In the genomic region with DNA sequence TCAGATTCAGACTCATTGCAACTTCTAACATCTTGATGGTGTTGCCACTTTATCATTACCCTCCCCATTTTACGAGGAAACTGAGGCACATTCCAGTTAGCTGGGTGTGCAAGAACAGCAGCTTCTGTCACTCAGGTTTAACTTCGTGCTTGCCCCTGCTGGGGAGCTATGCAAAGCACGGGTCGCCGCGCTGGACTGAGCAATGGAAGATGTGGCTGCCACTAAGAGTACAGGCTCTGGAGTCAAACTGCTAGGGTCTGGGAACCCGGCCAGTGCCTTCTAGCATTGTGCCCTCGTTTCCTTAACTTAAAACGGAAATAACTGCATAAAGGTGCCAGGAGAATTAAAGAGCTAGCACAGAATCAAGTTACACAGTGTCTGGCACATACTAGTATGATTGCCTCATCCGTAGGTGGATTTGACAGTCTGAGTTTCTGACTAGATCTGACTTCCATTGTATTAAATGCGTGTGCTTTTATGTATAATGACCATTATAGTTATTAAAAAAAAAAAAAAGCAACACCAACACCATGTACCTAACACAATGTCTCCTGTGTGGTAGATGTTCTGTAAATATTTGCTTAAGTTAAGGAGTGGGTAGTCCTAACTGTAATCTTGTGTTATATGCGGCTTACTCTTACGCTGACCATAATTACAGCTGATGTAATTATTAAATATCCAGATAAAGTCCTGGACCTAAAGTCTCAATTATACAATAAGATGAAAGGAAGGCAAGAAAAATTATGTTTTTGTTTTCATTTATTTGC, we compare ENCODE assay signal across 8 cellular contexts. TPM values are rescaled to one million over a fixed set of nuclear protein-coding genes. Genes with fewer than 3 reads are reported as not detected.
DNase-seq lines count a peak whose midpoint lies in the region; ATAC-seq, FAIRE-seq and TF ChIP-seq lines count a peak whose summit lies in the region.

No MANE protein-coding gene starts in this region.

- H3K23ac ChIP-seq in H1 (ENCODE audit: insufficient read length) = no peak overlapping the region

- H3K27ac ChIP-seq in H1 (ENCODE audit: low read depth, low read length) (no peak overlapping the region), mesodermal cell (ENCODE audit: low read depth, low read length, severe bottlenecking) (peak overlapping the region; percentile 77)

- H2BK15ac ChIP-seq in H1 (ENCODE audit: low read length) = no peak overlapping the region

- TF ChIP-seq CTCF in AG04449 (IDR thresholded peaks at IDR 0.05; ENCODE audit: insufficient read depth, low read length, missing control alignments) (peak; percentile 31), H1 (IDR thresholded peaks at IDR 0.05; ENCODE audit: control extremely low read depth in 1 of 3, insufficient read depth in 1 of 3, low read depth in 1 of 3, low read length in 3 of 3) (no peak)

- H3K4me2 ChIP-seq in H1 (ENCODE audit: insufficient read depth in 1 of 2, low read depth in 2 of 2, low read length in 2 of 2) = peak overlapping the region; percentile 69 to 99

- H4K8ac ChIP-seq in H1 (ENCODE audit: extremely low read depth, insufficient read depth, low read length) = peak overlapping the region; percentile 11; the same call in 1 of the 2 replicates

- no peaks in the 10 kb centered on the region; the same call in 1 of the 2 replicates for H3K79me1 ChIP-seq in H1 (ENCODE audit: low read depth, low read length)

- FAIRE-seq in H1 (lab: Jason Lieb, UNC) = no peak

- peaks cover 0 to 4% (median 4%) of the 10 kb centered on the region in 4 experiments; a peak in 4 of 7 replicates for H3K27me3 ChIP-seq in H1 (replicated peaks in 1 of 4; ENCODE audit: control insufficient read depth in 3 of 4, extremely low read depth in 1 of 4, insufficient read depth in 3 of 4, low read length in 3 of 4)

- H3K23me2 ChIP-seq in H1 (ENCODE audit: low read depth, low read length) = peaks cover 5% of the 10 kb centered on the region

- H3K4me3 ChIP-seq in AG04449 (ENCODE audit: low read depth, low read length) (peak overlapping the region; percentile 72), H1 (ENCODE audit: extremely low read depth in 1 of 4, insufficient read depth in 2 of 4, low read depth in 3 of 4, low read length in 4 of 4) (peak overlapping the region; percentile 50 to 95 (median 64)), mesodermal cell (ENCODE audit: extremely low read depth, insufficient read depth, low read length, poor library complexity, severe bottlenecking) (peak overlapping the region; percentile 52)

- no peak for DNase-seq in AG04449 (ENCODE audit: low read depth, low spot score)
- peak; percentile 79 for DNase-seq in NCI-H2029 treated with DMSO at 0.1 percent for 48 hours (lab: John Stamatoyannopoulos, UW)
- peak; percentile 56 to 67 for DNase-seq in activated CD4-positive, alpha-beta T cell treated with anti-CD3 and anti-CD28 coated beads, Interleukin-2, amount 50 U/mL, for 48 hours
- no peak for DNase-seq in H1 (ENCODE audit: low read depth in 1 of 2, low spot score in 2 of 2)
- peak; percentile 13 to 22 for DNase-seq in stimulated activated CD8-positive, alpha-beta memory T cell treated with anti-CD3 and anti-CD28 coated beads, Interleukin-7, amount 100 ng/mL, for 48 hours (ENCODE audit: extremely low read depth in 1 of 2, low read depth in 1 of 2)

- no peak overlapping the region for H2BK5ac ChIP-seq in H1 (ENCODE audit: low read depth, low read length)

- TF ChIP-seq POLR2A in GM18505 (IDR thresholded peaks at IDR 0.05; ENCODE audit: borderline replicate concordance, extremely low read depth, insufficient read depth, insufficient read length) (no peak), H1 (IDR thresholded peaks at IDR 0.05; ENCODE audit: control extremely low read depth in 1 of 2, low read depth in 2 of 2, low read length in 2 of 2) (no peak)

- no peak overlapping the region for H2AK5ac ChIP-seq in H1 (ENCODE audit: low read depth, low read length)

- no peak for TF ChIP-seq RAD21 in H1 (IDR thresholded peaks at IDR 0.05 in 1 of 2, conservative IDR thresholded peaks at IDR 0.05 in 1 of 2; ENCODE audit: low read depth in 2 of 2, low read length in 2 of 2)

- peaks cover 2 to 18% (median 11%) of the 10 kb centered on the region in 4 experiments; a peak in 7 of 8 replicates for H3K36me3 ChIP-seq in H1 (ENCODE audit: control insufficient read depth in 2 of 4, insufficient read depth in 4 of 4, low read length in 3 of 4)
- H3K36me3 ChIP-seq in mesodermal cell (ENCODE audit: control insufficient read depth, insufficient read depth, low read length) = peaks cover 28% of the 10 kb centered on the region

- no peak overlapping the region for H2BK20ac ChIP-seq in H1 (ENCODE audit: low read length)

- H3K4me1 ChIP-seq in H1 (replicated peaks in 1 of 4; ENCODE audit: control insufficient read depth in 3 of 4, insufficient read depth in 4 of 4, low read length in 3 of 4) = peaks cover 2 to 6% (median 4%) of the 10 kb centered on the region in 4 experiments; a peak in 4 of 7 replicates
- peaks cover under 1% of the 10 kb centered on the region for H3K4me1 ChIP-seq in mesodermal cell (ENCODE audit: control insufficient read depth, insufficient read depth, low read length, poor library complexity, severe bottlenecking)

- no peak overlapping the region for H4K5ac ChIP-seq in H1 (ENCODE audit: insufficient read length, low read depth, low read length)

- H4K20me1 ChIP-seq in H1 (replicated peaks in 1 of 2; ENCODE audit: control insufficient read depth in 1 of 2, insufficient read depth in 2 of 2, low read length in 2 of 2) = peaks cover 0 to 7% of the 10 kb centered on the region in 2 experiments

- POLR2A ChIA-PET in AG04449 (lab: Yijun Ruan, JAX) = interaction anchor here (0.6 to 1.9 kb wide), 6 partner anchors 13 to 926 kb away, joined by 3 to 9 read pairs (median 5); partner anchors contain the start of gene DEPP1
- POLR2A ChIA-PET in H1 (lab: Charles Lee; ENCODE audit: partially characterized antibody) = interaction anchor here (0.5 to 3.2 kb wide), 5 partner anchors 11 to 668 kb away, joined by 3 to 23 read pairs (median 4); partner anchors contain the start of gene DEPP1

- H2BK12ac ChIP-seq in H1 (ENCODE audit: low read depth, low read length) = no peak overlapping the region

- H3K9ac ChIP-seq in H1 (replicated peaks in 1 of 4; ENCODE audit: extremely low read depth in 1 of 4, low read depth in 3 of 4, low read length in 3 of 4) = peak overlapping the region in 3 of 4 experiments; percentile 69 to 90 (median 80); a peak in 6 of 7 replicates

- CTCF ChIA-PET in AG04449 (lab: Yijun Ruan, JAX) (interaction anchor here (9.5 kb wide), 1 partner anchor 68 kb away, joined by 95 read pairs; no protein-coding TSS in a partner anchor), H1 (lab: Charles Lee; ENCODE audit: partially characterized antibody) (interaction anchor here (1.5 to 2.2 kb wide), 3 partner anchors 11 to 247 kb away, joined by 3 to 10 read pairs (median 5); no protein-coding TSS in a partner anchor)

- peaks cover 0 to 20% of the 10 kb centered on the region in 2 experiments; a peak in 3 of 4 replicates for H3K79me2 ChIP-seq in H1 (ENCODE audit: control insufficient read depth in 1 of 2, insufficient read depth in 2 of 2, low read length in 2 of 2)

- ATAC-seq in GM18505 (IDR thresholded peaks at IDR 0.05; ENCODE audit: unreplicated experiment) = peak; percentile 76
- peak; percentile 78 for ATAC-seq in HG02885 (IDR thresholded peaks at IDR 0.05; ENCODE audit: poor library complexity, unreplicated experiment)

- H3K14ac ChIP-seq in H1 (ENCODE audit: insufficient read length) = no peak overlapping the region

- H3K56ac ChIP-seq in H1 (replicated peaks; ENCODE audit: insufficient read length, low read depth, low read length) = no peak overlapping the region

- WGBS in H1 (ENCODE audit: extremely low coverage in 1 of 2, insufficient coverage in 1 of 2, insufficient read length in 1 of 2, insufficient replicate concordance in 2 of 2, low coverage in 1 of 2, low lambda C conversion rate in 2 of 2, missing lambda C conversion rate in 1 of 2), 2 experiments = 40% methylated on average over 13 of the region's 13 CpGs; no CpG with 5 or more reads in 1 of the 2 experiments
- WGBS in mesodermal cell (ENCODE audit: insufficient coverage in 2 of 2), 2 experiments = 36 to 37% methylated on average over 9 of the region's 13 CpGs

- no peak overlapping the region for H2AFZ ChIP-seq in H1 (ENCODE audit: low read length)

- H3K4ac ChIP-seq in H1 (replicated peaks; ENCODE audit: insufficient read length, low read depth, low read length) = no peak overlapping the region

- H2BK120ac ChIP-seq in H1 (replicated peaks; ENCODE audit: low read depth, low read length) = no peak overlapping the region

- H3K9me3 ChIP-seq in H1 (ENCODE audit: insufficient read depth in 2 of 2, low read depth in 1 of 2, low read length in 1 of 2) (no peaks in the 10 kb centered on the region), mesodermal cell (ENCODE audit: control insufficient read depth, low read length) (peaks cover 15% of the 10 kb centered on the region)

- no peak for TF ChIP-seq EP300 in H1 (IDR thresholded peaks at IDR 0.05; ENCODE audit: borderline replicate concordance in 1 of 2, low read depth in 2 of 2, low read length in 2 of 2)

- H3K18ac ChIP-seq in H1 (ENCODE audit: extremely low read depth, low read length) = peak overlapping the region; percentile 91

- peak overlapping the region; percentile 69 for H4K91ac ChIP-seq in H1 (replicated peaks; ENCODE audit: insufficient read length, low read length)

RNA-seq across cellular contexts. Expression of gene ZNF22, which starts 0.8 kb away (rescaled TPM):
- 42.5 and 45.2 TPM in 2 replicates for total RNA-seq in H1 (2021; fragmentation: NEBNext Ultra II Directional; extraction: Animal tissue kit (Norgen Biotek cat#: 25700))
- 9.6 and 18.2 TPM in 2 replicates for polyA plus RNA-seq in H1 (2011; rRNA removed)
- 20.3 TPM for polyA plus RNA-seq in H1 (2011; cell fraction: cytosol; rRNA removed)
- polyA plus RNA-seq in H1 (2011; cell fraction: nucleus; rRNA removed) = 7.0 TPM
- polyA plus RNA-seq in H1 (2012, experiment 1 of 2) = 18.8 to 33.6 TPM (median 19.8 TPM) in 4 replicates
- polyA plus RNA-seq in H1 (2012, experiment 2 of 2) = 2.6 TPM
- polyA plus RNA-seq in H1 (2013, experiment 1 of 2) = 40.3 TPM
- 40.4 TPM for polyA plus RNA-seq in H1 (2013, experiment 2 of 2)
- 10.3 and 11.8 TPM in 2 replicates for polyA minus RNA-seq in H1 (2011; rRNA and poly(A)+ RNA removed)
- 7.1 TPM for polyA minus RNA-seq in H1 (2011; cell fraction: cytosol; rRNA and poly(A)+ RNA removed)
- 10.3 TPM for polyA minus RNA-seq in H1 (2011; cell fraction: nucleus; rRNA and poly(A)+ RNA removed)
- 44.1 TPM for polyA plus RNA-seq in mesodermal cell (2013, experiment 1 of 2)
- polyA plus RNA-seq in mesodermal cell (2013, experiment 2 of 2) = 45.5 TPM

RNA-seq across cellular contexts. Expression of gene DEPP1, which starts 23.0 kb away (rescaled TPM):
- total RNA-seq in H1 (2021; fragmentation: NEBNext Ultra II Directional; extraction: Animal tissue kit (Norgen Biotek cat#: 25700)) = 0.67 and 0.80 TPM in 2 replicates
- polyA plus RNA-seq in H1 (2011; rRNA removed) = 4.5 and 5.3 TPM in 2 replicates
- 3.6 TPM for polyA plus RNA-seq in H1 (2011; cell fraction: cytosol; rRNA removed)
- 6.4 TPM for polyA plus RNA-seq in H1 (2011; cell fraction: nucleus; rRNA removed)
- polyA plus RNA-seq in H1 (2012, experiment 1 of 2) = 1.5 to 2.8 TPM (median 2.0 TPM) in 4 replicates
- polyA plus RNA-seq in H1 (2012, experiment 2 of 2) = 1.9 TPM
- 0.14 TPM for polyA plus RNA-seq in H1 (2013, experiment 1 of 2)
- polyA plus RNA-seq in H1 (2013, experiment 2 of 2) = 0.07 TPM
- polyA minus RNA-seq in H1 (2011; rRNA and poly(A)+ RNA removed) = 6.2 and 6.3 TPM in 2 replicates
- 2.8 TPM for polyA minus RNA-seq in H1 (2011; cell fraction: cytosol; rRNA and poly(A)+ RNA removed)
- polyA minus RNA-seq in H1 (2011; cell fraction: nucleus; rRNA and poly(A)+ RNA removed) = 6.5 TPM
- 11.8 TPM for polyA plus RNA-seq in mesodermal cell (2013, experiment 1 of 2)
- polyA plus RNA-seq in mesodermal cell (2013, experiment 2 of 2) = 10.8 TPM

RNA-seq across cellular contexts. Expression of gene RASSF4, which starts 42.0 kb away (rescaled TPM):
- total RNA-seq in H1 (2021; fragmentation: NEBNext Ultra II Directional; extraction: Animal tissue kit (Norgen Biotek cat#: 25700)) = 12.3 and 14.5 TPM in 2 replicates
- polyA plus RNA-seq in H1 (2011; rRNA removed) = 14.3 and 16.1 TPM in 2 replicates
- polyA plus RNA-seq in H1 (2011; cell fraction: cytosol; rRNA removed) = 17.1 TPM
- polyA plus RNA-seq in H1 (2011; cell fraction: nucleus; rRNA removed) = 36.6 TPM
- polyA plus RNA-seq in H1 (2012, experiment 1 of 2) = 7.0 to 11.7 TPM (median 8.8 TPM) in 4 replicates
- polyA plus RNA-seq in H1 (2012, experiment 2 of 2) = 5.5 TPM
- 7.2 TPM for polyA plus RNA-seq in H1 (2013, experiment 1 of 2)
- polyA plus RNA-seq in H1 (2013, experiment 2 of 2) = 6.4 TPM
- 12.2 and 16.5 TPM in 2 replicates for polyA minus RNA-seq in H1 (2011; rRNA and poly(A)+ RNA removed)
- 6.1 TPM for polyA minus RNA-seq in H1 (2011; cell fraction: cytosol; rRNA and poly(A)+ RNA removed)
- 29.0 TPM for polyA minus RNA-seq in H1 (2011; cell fraction: nucleus; rRNA and poly(A)+ RNA removed)
- polyA plus RNA-seq in mesodermal cell (2013, experiment 1 of 2) = 13.1 TPM
- 10.7 TPM for polyA plus RNA-seq in mesodermal cell (2013, experiment 2 of 2)

Comparison
In these comparisons a context has a peak if more than half of its experiments do, and no peak if none do; other contexts are left out.
1. DNase-seq: peak in NCI-H2029 treated with DMSO at 0.1 percent for 48 hours (single experiment), activated CD4-positive, alpha-beta T cell treated with anti-CD3 and anti-CD28 coated beads, Interleukin-2, amount 50 U/mL, for 48 hours (2 of 2) and stimulated activated CD8-positive, alpha-beta memory T cell treated with anti-CD3 and anti-CD28 coated beads, Interleukin-7, amount 100 ng/mL, for 48 hours (2 of 2); none in AG04449 (single experiment) and H1 (0 of 2).
2. Peak in every context shown above with its lines, with median percentiles within 50 percentile points of each other: H3K4me3 ChIP-seq.